In the genomic region with DNA sequence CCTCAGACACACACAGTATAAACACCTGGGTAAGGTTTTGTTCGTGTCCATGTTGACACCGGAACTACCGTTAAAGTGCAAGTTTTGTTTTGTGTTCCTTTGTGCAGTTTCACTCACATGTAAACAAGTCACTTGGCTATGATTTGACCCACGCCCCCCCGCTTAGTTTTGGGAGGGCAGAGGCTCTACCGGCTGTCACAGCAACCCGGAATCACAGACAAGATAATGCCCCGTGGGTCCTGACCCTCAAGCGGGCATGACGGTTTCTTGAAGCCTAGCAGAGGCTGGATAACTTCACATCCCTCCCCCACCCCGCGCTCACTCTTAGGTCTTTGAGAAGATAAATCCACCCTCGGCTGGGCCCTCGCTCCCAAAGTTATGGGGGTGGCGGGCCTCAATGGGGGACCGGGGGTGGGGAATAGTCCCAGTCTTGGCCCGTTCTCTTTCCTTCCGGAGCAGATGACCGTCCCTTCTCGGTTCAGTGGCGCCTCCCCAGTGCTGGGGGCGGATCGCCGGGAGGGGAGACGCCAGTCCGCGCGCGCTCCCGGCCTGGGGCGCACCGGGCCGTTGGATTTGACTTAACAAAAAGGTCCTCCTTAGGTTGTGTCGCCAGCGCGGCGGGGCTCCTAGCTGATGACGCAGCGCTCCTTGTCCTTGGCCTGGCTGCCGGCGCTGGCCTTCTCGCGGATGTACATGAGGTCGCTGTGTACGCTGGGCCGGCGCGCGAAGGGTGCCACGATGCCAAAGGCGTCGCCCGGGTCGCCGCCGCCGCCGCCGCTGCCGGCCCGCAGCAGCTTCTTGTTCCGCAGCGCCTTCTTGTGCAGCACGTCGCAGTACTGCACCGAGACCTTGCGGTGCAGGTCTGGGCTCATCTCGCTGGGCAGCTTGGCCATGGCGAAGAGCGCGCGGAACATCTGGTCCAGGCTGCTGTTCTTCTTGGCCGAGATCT, we compare ENCODE assay signal across 1 cellular context.
TF ChIP-seq lines count a peak whose summit lies in the region.

No MANE protein-coding gene starts in this region.

TF ChIP-seq in HepG2, 621 proteins besides CTCF, POLR2A, EP300 and RAD21 (continues in another document):
- no peak for TF ChIP-seq SMC3 (IDR thresholded peaks at IDR 0.05; ENCODE audit: low read length)
- TF ChIP-seq, protein P1, sequence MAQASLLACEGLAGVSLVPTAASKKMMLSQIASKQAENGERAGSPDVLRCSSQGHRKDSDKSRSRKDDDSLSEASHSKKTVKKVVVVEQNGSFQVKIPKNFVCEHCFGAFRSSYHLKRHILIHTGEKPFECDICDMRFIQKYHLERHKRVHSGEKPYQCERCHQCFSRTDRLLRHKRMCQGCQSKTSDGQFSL (CRISPR knock-in tag; IDR thresholded peaks at IDR 0.05) = 0 out of 2 replicates have a peak, but pooled peaks have one; percentile 29
- TF ChIP-seq TARDBP (CRISPR knock-in tag; IDR thresholded peaks at IDR 0.05) = no peak
- TF ChIP-seq, protein P2, sequence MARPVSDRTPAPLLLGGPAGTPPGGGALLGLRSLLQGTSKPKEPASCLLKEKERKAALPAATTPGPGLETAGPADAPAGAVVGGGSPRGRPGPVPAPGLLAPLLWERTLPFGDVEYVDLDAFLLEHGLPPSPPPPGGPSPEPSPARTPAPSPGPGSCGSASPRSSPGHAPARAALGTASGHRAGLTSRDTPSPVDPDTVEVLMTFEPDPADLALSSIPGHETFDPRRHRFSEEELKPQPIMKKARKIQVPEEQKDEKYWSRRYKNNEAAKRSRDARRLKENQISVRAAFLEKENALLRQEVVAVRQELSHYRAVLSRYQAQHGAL (CRISPR knock-in tag; IDR thresholded peaks at IDR 0.05; ENCODE audit: not compliant biosample characterization) = no peak
- TF ChIP-seq, protein P3, sequence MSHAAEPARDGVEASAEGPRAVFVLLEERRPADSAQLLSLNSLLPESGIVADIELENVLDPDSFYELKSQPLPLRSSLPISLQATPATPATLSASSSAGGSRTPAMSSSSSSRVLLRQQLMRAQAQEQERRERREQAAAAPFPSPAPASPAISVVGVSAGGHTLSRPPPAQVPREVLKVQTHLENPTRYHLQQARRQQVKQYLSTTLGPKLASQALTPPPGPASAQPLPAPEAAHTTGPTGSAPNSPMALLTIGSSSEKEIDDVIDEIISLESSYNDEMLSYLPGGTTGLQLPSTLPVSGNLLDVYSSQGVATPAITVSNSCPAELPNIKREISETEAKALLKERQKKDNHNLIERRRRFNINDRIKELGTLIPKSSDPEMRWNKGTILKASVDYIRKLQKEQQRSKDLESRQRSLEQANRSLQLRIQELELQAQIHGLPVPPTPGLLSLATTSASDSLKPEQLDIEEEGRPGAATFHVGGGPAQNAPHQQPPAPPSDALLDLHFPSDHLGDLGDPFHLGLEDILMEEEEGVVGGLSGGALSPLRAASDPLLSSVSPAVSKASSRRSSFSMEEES (CRISPR knock-in tag; IDR thresholded peaks at IDR 0.05) = no peak
- TF ChIP-seq ZNF234 (CRISPR knock-in tag; conservative IDR thresholded peaks at IDR 0.05) = no peak
- no peak for TF ChIP-seq KLF11 (CRISPR knock-in tag; IDR thresholded peaks at IDR 0.05)
- no peak for TF ChIP-seq GATAD1 (CRISPR knock-in tag; IDR thresholded peaks at IDR 0.05)
- TF ChIP-seq ATF7-NPFF (CRISPR knock-in tag; IDR thresholded peaks at IDR 0.05; ENCODE audit: low read depth) = no peak
- TF ChIP-seq HOXA3 (CRISPR knock-in tag; IDR thresholded peaks at IDR 0.05) = peak; percentile 38
- TF ChIP-seq MYPOP (CRISPR knock-in tag; IDR thresholded peaks at IDR 0.05) = no peak
- no peak for TF ChIP-seq CERS6 (CRISPR knock-in tag; IDR thresholded peaks at IDR 0.05)
- TF ChIP-seq POLR2G (IDR thresholded peaks at IDR 0.05; ENCODE audit: low read depth, low read length) = peak; percentile 23; the same call in 1 of the 2 replicates
- TF ChIP-seq BRD4 (CRISPR knock-in tag; IDR thresholded peaks at IDR 0.05) = no peak
- no peak for TF ChIP-seq ZNF7 (CRISPR knock-in tag; IDR thresholded peaks at IDR 0.05)
- TF ChIP-seq ZC3H13 (CRISPR knock-in tag; IDR thresholded peaks at IDR 0.05) = peak; percentile 34; the same call in 1 of the 2 replicates
- no peak for TF ChIP-seq ZNF18 (CRISPR knock-in tag; IDR thresholded peaks at IDR 0.05; ENCODE audit: insufficient replicate concordance)
- TF ChIP-seq, protein P4, sequence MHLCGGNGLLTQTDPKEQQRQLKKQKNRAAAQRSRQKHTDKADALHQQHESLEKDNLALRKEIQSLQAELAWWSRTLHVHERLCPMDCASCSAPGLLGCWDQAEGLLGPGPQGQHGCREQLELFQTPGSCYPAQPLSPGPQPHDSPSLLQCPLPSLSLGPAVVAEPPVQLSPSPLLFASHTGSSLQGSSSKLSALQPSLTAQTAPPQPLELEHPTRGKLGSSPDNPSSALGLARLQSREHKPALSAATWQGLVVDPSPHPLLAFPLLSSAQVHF (CRISPR knock-in tag; IDR thresholded peaks at IDR 0.05) = no peak
- TF ChIP-seq AGO2 (optimal IDR thresholded peaks at IDR 0.05; ENCODE audit: low read depth, low read length) = peak; percentile 91
- no peak for TF ChIP-seq WIZ (CRISPR knock-in tag; IDR thresholded peaks at IDR 0.05)
- no peak for TF ChIP-seq ZNF746 (CRISPR knock-in tag; IDR thresholded peaks at IDR 0.05)
- TF ChIP-seq RBFOX2 (IDR thresholded peaks at IDR 0.05; ENCODE audit: low read depth, low read length) = peak; percentile 71; the same call in 1 of the 2 replicates
- no peak for TF ChIP-seq CHCHD3 (CRISPR knock-in tag; IDR thresholded peaks at IDR 0.05)
- TF ChIP-seq CBX2 (IDR thresholded peaks at IDR 0.05; ENCODE audit: low read depth, low read length) = no peak
- TF ChIP-seq CBX2 (CRISPR knock-in tag; IDR thresholded peaks at IDR 0.05; ENCODE audit: low read depth) = no peak
- TF ChIP-seq CREM (IDR thresholded peaks at IDR 0.05) = no peak
- TF ChIP-seq CREM (CRISPR knock-in tag; IDR thresholded peaks at IDR 0.05) = no peak
- TF ChIP-seq ZNF512 (CRISPR knock-in tag; IDR thresholded peaks at IDR 0.05) = no peak
- TF ChIP-seq, protein P5, sequence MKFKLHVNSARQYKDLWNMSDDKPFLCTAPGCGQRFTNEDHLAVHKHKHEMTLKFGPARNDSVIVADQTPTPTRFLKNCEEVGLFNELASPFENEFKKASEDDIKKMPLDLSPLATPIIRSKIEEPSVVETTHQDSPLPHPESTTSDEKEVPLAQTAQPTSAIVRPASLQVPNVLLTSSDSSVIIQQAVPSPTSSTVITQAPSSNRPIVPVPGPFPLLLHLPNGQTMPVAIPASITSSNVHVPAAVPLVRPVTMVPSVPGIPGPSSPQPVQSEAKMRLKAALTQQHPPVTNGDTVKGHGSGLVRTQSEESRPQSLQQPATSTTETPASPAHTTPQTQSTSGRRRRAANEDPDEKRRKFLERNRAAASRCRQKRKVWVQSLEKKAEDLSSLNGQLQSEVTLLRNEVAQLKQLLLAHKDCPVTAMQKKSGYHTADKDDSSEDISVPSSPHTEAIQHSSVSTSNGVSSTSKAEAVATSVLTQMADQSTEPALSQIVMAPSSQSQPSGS (CRISPR knock-in tag; IDR thresholded peaks at IDR 0.05) = no peak
- TF ChIP-seq GZF1 (CRISPR knock-in tag; IDR thresholded peaks at IDR 0.05) = no peak
- TF ChIP-seq FUBP1 (CRISPR knock-in tag; IDR thresholded peaks at IDR 0.05; ENCODE audit: borderline replicate concordance) = no peak
- no peak for TF ChIP-seq MZF1 (CRISPR knock-in tag; IDR thresholded peaks at IDR 0.05; ENCODE audit: borderline replicate concordance)
- no peak for TF ChIP-seq PAF1 (CRISPR knock-in tag; IDR thresholded peaks at IDR 0.05)
- TF ChIP-seq HINFP (CRISPR knock-in tag; IDR thresholded peaks at IDR 0.05; ENCODE audit: low read depth) = no peak
- TF ChIP-seq IRF1 (CRISPR knock-in tag; IDR thresholded peaks at IDR 0.05; ENCODE audit: low read depth) = no peak
- no peak for TF ChIP-seq MBD4 (IDR thresholded peaks at IDR 0.05; ENCODE audit: borderline replicate concordance, low read length)
- no peak for TF ChIP-seq ATRX (CRISPR knock-in tag; IDR thresholded peaks at IDR 0.05; ENCODE audit: borderline replicate concordance)
- TF ChIP-seq ATF6 (CRISPR knock-in tag; conservative IDR thresholded peaks at IDR 0.05) = no peak
